Comparison of ENCODE assay signal across 8 cellular contexts in genomic region chr1:201559679-201560162, GRCh38. TPM values are rescaled to one million over a fixed set of nuclear protein-coding genes. Genes with fewer than 3 reads are reported as not detected.
DNase-seq lines count a peak whose midpoint lies in the region; ATAC-seq, FAIRE-seq and TF ChIP-seq lines count a peak whose summit lies in the region.

No MANE protein-coding gene starts in this region.

- 0 out of 4 replicates have a peak overlapping the region, but pooled peaks of 1 of the 2 experiments have one; percentile 18 for H3K4me2 ChIP-seq in H1 (ENCODE audit: insufficient read depth in 1 of 2, low read depth in 2 of 2, low read length in 2 of 2)

- DNase-seq in GM13977 (ENCODE audit: low spot score), result peak; percentile 83
- peak; percentile 77 for DNase-seq in NCI-H82 treated with DMSO at 0.1 percent for 48 hours (lab: John Stamatoyannopoulos, UW; ENCODE audit: unreplicated experiment)
- peak; percentile 77 for DNase-seq in activated CD8-positive, alpha-beta T cell treated with anti-CD3 and anti-CD28 coated beads, Interleukin-2, amount 10 ng/mL, durations not matched to agents 7 days and 5 days
- DNase-seq in H1 (ENCODE audit: low read depth in 1 of 2, low spot score in 2 of 2), result peak; percentile 72 to 88
- peak; percentile 78 to 84 (median 82) for DNase-seq in mucosa of descending colon
- peak; percentile 10 to 15 for DNase-seq in stimulated activated CD8-positive, alpha-beta memory T cell treated with anti-CD3 and anti-CD28 coated beads, Interleukin-4, amount 100 ng/mL, for 4 hours (ENCODE audit: low read depth in 2 of 2, low spot score in 1 of 2)

- peaks cover 0 to 8% (median 3%) of the 10 kb centered on the region in 4 experiments; a peak in 4 of 7 replicates for H3K4me1 ChIP-seq in H1 (replicated peaks in 1 of 4; ENCODE audit: control insufficient read depth in 3 of 4, insufficient read depth in 4 of 4, low read length in 3 of 4)
- peaks cover 4% of the 10 kb centered on the region for H3K4me1 ChIP-seq in mucosa of descending colon (ENCODE audit: low read depth)

- no peaks in the 10 kb centered on the region for H3K23me2 ChIP-seq in H1 (ENCODE audit: low read depth, low read length)

- H3K18ac ChIP-seq in H1 (ENCODE audit: extremely low read depth, low read length), result no peak overlapping the region; the same call in 1 of the 2 replicates

- H3K4me3 ChIP-seq in H1 (ENCODE audit: extremely low read depth in 1 of 4, insufficient read depth in 2 of 4, low read depth in 3 of 4, low read length in 4 of 4) (no peak overlapping the region), mucosa of descending colon (no peak overlapping the region)

- H3K56ac ChIP-seq in H1 (replicated peaks; ENCODE audit: insufficient read length, low read depth, low read length), result no peak overlapping the region

- H3K79me2 ChIP-seq in H1 (ENCODE audit: control insufficient read depth in 1 of 2, insufficient read depth in 2 of 2, low read length in 2 of 2), result no peaks in the 10 kb centered on the region

- 0 out of 2 replicates have a peak overlapping the region, but pooled peaks have one; percentile 66 for H4K8ac ChIP-seq in H1 (ENCODE audit: extremely low read depth, insufficient read depth, low read length)

- 0 out of 3 replicates have a peak, but pooled peaks of 1 of the 2 experiments have one; percentile 20 for TF ChIP-seq EP300 in H1 (IDR thresholded peaks at IDR 0.05; ENCODE audit: borderline replicate concordance in 1 of 2, low read depth in 2 of 2, low read length in 2 of 2)

- H4K5ac ChIP-seq in H1 (ENCODE audit: insufficient read length, low read depth, low read length), result no peak overlapping the region

- peak; percentile 100 for TF ChIP-seq RAD21 in H1 (IDR thresholded peaks at IDR 0.05 in 1 of 2, conservative IDR thresholded peaks at IDR 0.05 in 1 of 2; ENCODE audit: low read depth in 2 of 2, low read length in 2 of 2)

- H3K79me1 ChIP-seq in H1 (ENCODE audit: low read depth, low read length), result no peaks in the 10 kb centered on the region

- H3K23ac ChIP-seq in H1 (ENCODE audit: insufficient read length), result no peak overlapping the region

- intact Hi-C loops in mucosa of descending colon (cut with DNase I, micrococcal nuclease), result loop anchor here (2.0 to 5.0 kb wide), 3 partner anchors 143 to 233 kb away; no protein-coding TSS in a partner anchor

- no peak for TF ChIP-seq POLR2A in H1 (IDR thresholded peaks at IDR 0.05; ENCODE audit: control extremely low read depth in 1 of 2, low read depth in 2 of 2, low read length in 2 of 2)

- H2BK120ac ChIP-seq in H1 (replicated peaks; ENCODE audit: low read depth, low read length), result no peak overlapping the region

- no peaks in the 10 kb centered on the region for H3K36me3 ChIP-seq in H1 (ENCODE audit: control insufficient read depth in 2 of 4, insufficient read depth in 4 of 4, low read length in 3 of 4)
- H3K36me3 ChIP-seq in mucosa of descending colon (ENCODE audit: low read depth), result no peaks in the 10 kb centered on the region

- 0 out of 7 replicates have a peak, but pooled peaks cover 0 to 2% (median 0%) of the 10 kb centered on the region in 4 experiments for H3K27me3 ChIP-seq in H1 (replicated peaks in 1 of 4; ENCODE audit: control insufficient read depth in 3 of 4, extremely low read depth in 1 of 4, insufficient read depth in 3 of 4, low read length in 3 of 4)

- H4K20me1 ChIP-seq in H1 (replicated peaks in 1 of 2; ENCODE audit: control insufficient read depth in 1 of 2, insufficient read depth in 2 of 2, low read length in 2 of 2), result no peaks in the 10 kb centered on the region

- H3K9me3 Mint-ChIP-seq in activated CD8-positive, alpha-beta T cell treated with anti-CD3 and anti-CD28 coated beads, Interleukin-2, amount 10 ng/mL, durations not matched to agents 7 days and 5 days (ENCODE audit: insufficient read depth), result no peaks in the 10 kb centered on the region

- no peaks in the 10 kb centered on the region for H3K27me3 Mint-ChIP-seq in activated CD8-positive, alpha-beta T cell treated with anti-CD3 and anti-CD28 coated beads, Interleukin-2, amount 10 ng/mL, durations not matched to agents 7 days and 5 days (ENCODE audit: low read depth)

- H3K4me1 Mint-ChIP-seq in activated CD8-positive, alpha-beta T cell treated with anti-CD3 and anti-CD28 coated beads, Interleukin-2, amount 10 ng/mL, durations not matched to agents 7 days and 5 days (ENCODE audit: low read depth), result peaks cover 11% of the 10 kb centered on the region

- ATAC-seq in HG03354 (IDR thresholded peaks at IDR 0.05; ENCODE audit: poor library complexity, severe bottlenecking, unreplicated experiment), result peak; percentile 82
- ATAC-seq in activated CD8-positive, alpha-beta T cell treated with anti-CD3 and anti-CD28 coated beads, Interleukin-2, amount 10 ng/mL, durations not matched to agents 7 days and 5 days, result peak; percentile 90
- ATAC-seq in mucosa of descending colon, result peak; percentile 96

- POLR2A ChIA-PET in activated CD8-positive, alpha-beta T cell treated with anti-CD3 and anti-CD28 coated beads, Interleukin-2, amount 10 ng/mL, durations not matched to agents 7 days and 5 days (lab: Charles Lee), result no interaction called here
- POLR2A ChIA-PET in H1 (lab: Charles Lee; ENCODE audit: partially characterized antibody), result interaction anchor here (1.0 to 1.7 kb wide), 5 partner anchors 34 to 233 kb away, joined by 3 to 6 read pairs (median 3); no protein-coding TSS in a partner anchor

- H3K4ac ChIP-seq in H1 (replicated peaks; ENCODE audit: insufficient read length, low read depth, low read length), result no peak overlapping the region

- no peak overlapping the region for H3K4me3 Mint-ChIP-seq in activated CD8-positive, alpha-beta T cell treated with anti-CD3 and anti-CD28 coated beads, Interleukin-2, amount 10 ng/mL, durations not matched to agents 7 days and 5 days

- no peak overlapping the region for H3K9ac ChIP-seq in H1 (replicated peaks in 1 of 4; ENCODE audit: extremely low read depth in 1 of 4, low read depth in 3 of 4, low read length in 3 of 4)

- H3K36me3 Mint-ChIP-seq in activated CD8-positive, alpha-beta T cell treated with anti-CD3 and anti-CD28 coated beads, Interleukin-2, amount 10 ng/mL, durations not matched to agents 7 days and 5 days (ENCODE audit: low read depth), result no peaks in the 10 kb centered on the region

- CTCF ChIA-PET in activated CD8-positive, alpha-beta T cell treated with anti-CD3 and anti-CD28 coated beads, Interleukin-2, amount 10 ng/mL, durations not matched to agents 7 days and 5 days (lab: Charles Lee), result interaction anchor here (0.5 to 5.9 kb wide), 24 partner anchors 9 to 412 kb away, joined by 3 to 52 read pairs (median 4); no protein-coding TSS in a partner anchor
- CTCF ChIA-PET in H1 (lab: Charles Lee; ENCODE audit: partially characterized antibody), result interaction anchor here (0.6 to 22.6 kb wide), 55 partner anchors 9 to 281 kb away, joined by 3 to 499 read pairs (median 5); partner anchors contain the start of genes CSRP1 and NAV1

- no peak overlapping the region; the same call in 1 of the 2 replicates for H2BK15ac ChIP-seq in H1 (ENCODE audit: low read length)

- H4K91ac ChIP-seq in H1 (replicated peaks; ENCODE audit: insufficient read length, low read length), result no peak overlapping the region

- H2AK5ac ChIP-seq in H1 (ENCODE audit: low read depth, low read length), result no peak overlapping the region

- in situ Hi-C loops in GM13977 (cut with MboI; ENCODE audit: low pct_unique_long_range_greater_than_20kb, low sequenced_read_pairs, unreplicated experiment), result loop anchor here (10.0 kb wide), 2 partner anchors 145 to 245 kb away; no protein-coding TSS in a partner anchor

- H3K9me3 ChIP-seq in H1 (ENCODE audit: insufficient read depth in 2 of 2, low read depth in 1 of 2, low read length in 1 of 2) (no peaks in the 10 kb centered on the region), mucosa of descending colon (no peaks in the 10 kb centered on the region)

- H2BK20ac ChIP-seq in H1 (ENCODE audit: low read length), result no peak overlapping the region

- H2AFZ ChIP-seq in H1 (ENCODE audit: low read length), result peak overlapping the region; percentile 97

- H2BK12ac ChIP-seq in H1 (ENCODE audit: low read depth, low read length), result no peak overlapping the region

- WGBS in H1 (ENCODE audit: extremely low coverage in 1 of 2, insufficient coverage in 1 of 2, insufficient read length in 1 of 2, insufficient replicate concordance in 2 of 2, low coverage in 1 of 2, low lambda C conversion rate in 2 of 2, missing lambda C conversion rate in 1 of 2), 2 experiments, result 20% methylated on average over 13 of the region's 13 CpGs; no CpG with 5 or more reads in 1 of the 2 experiments

- peak; percentile 81 for FAIRE-seq in H1 (lab: Jason Lieb, UNC)

- H3K14ac ChIP-seq in H1 (ENCODE audit: insufficient read length), result no peak overlapping the region

- no peak overlapping the region for H3K27ac Mint-ChIP-seq in activated CD8-positive, alpha-beta T cell treated with anti-CD3 and anti-CD28 coated beads, Interleukin-2, amount 10 ng/mL, durations not matched to agents 7 days and 5 days

- H2BK5ac ChIP-seq in H1 (ENCODE audit: low read depth, low read length), result no peak overlapping the region

- H3K27ac ChIP-seq in 22Rv1 (no peak overlapping the region), H1 (ENCODE audit: low read depth, low read length) (no peak overlapping the region)

- TF ChIP-seq CTCF in 22Rv1 (IDR thresholded peaks at IDR 0.05), result peak; percentile 96
- peak; percentile 95 for TF ChIP-seq CTCF in GM13977 (IDR thresholded peaks at IDR 0.05; ENCODE audit: extremely low read depth, insufficient read depth, missing control alignments)
- TF ChIP-seq CTCF in H1 (IDR thresholded peaks at IDR 0.05; ENCODE audit: control extremely low read depth in 1 of 3, insufficient read depth in 1 of 3, low read depth in 1 of 3, low read length in 3 of 3), result peak; percentile 95 to 99 (median 98)
- TF ChIP-seq CTCF in mucosa of descending colon (IDR thresholded peaks at IDR 0.05), result peak; percentile 79

RNA-seq across cellular contexts. Expression of gene NAV1, which starts 20.8 kb away (rescaled TPM):
- 1 to 10 TPM; 1.1 to 1.9 TPM for total RNA-seq in activated CD8-positive, alpha-beta T cell treated with anti-CD3 and anti-CD28 coated beads, Interleukin-2, amount 10 ng/mL, durations not matched to agents 7 days and 5 days
- total RNA-seq in H1 (2021; fragmentation: NEBNext Ultra II Directional; extraction: Animal tissue kit (Norgen Biotek cat#: 25700)), result 42.7 and 43.6 TPM in 2 replicates
- polyA plus RNA-seq in H1 (2011; rRNA removed), result 9.9 and 12.2 TPM in 2 replicates
- 6.1 TPM for polyA plus RNA-seq in H1 (2011; cell fraction: cytosol; rRNA removed)
- 21.8 TPM for polyA plus RNA-seq in H1 (2011; cell fraction: nucleus; rRNA removed)
- 18.4 to 24.2 TPM (median 23.3 TPM) in 4 replicates for polyA plus RNA-seq in H1 (2012, experiment 1 of 2)
- 6.4 TPM for polyA plus RNA-seq in H1 (2012, experiment 2 of 2)
- 16.4 TPM for polyA plus RNA-seq in H1 (2013, experiment 1 of 2)
- 14.6 TPM for polyA plus RNA-seq in H1 (2013, experiment 2 of 2)
- 23.8 and 26.1 TPM in 2 replicates for polyA minus RNA-seq in H1 (2011; rRNA and poly(A)+ RNA removed)
- 24.7 TPM for polyA minus RNA-seq in H1 (2011; cell fraction: cytosol; rRNA and poly(A)+ RNA removed)
- 27.6 TPM for polyA minus RNA-seq in H1 (2011; cell fraction: nucleus; rRNA and poly(A)+ RNA removed)
- 10 to 100 TPM; 13.7 to 64.3 (median 16.7) TPM for total RNA-seq in mucosa of descending colon

RNA-seq across cellular contexts. Expression of gene CSRP1, which starts 52.8 kb away (rescaled TPM):
- 10 to 100 TPM; 78.7 to 80.9 TPM for total RNA-seq in activated CD8-positive, alpha-beta T cell treated with anti-CD3 and anti-CD28 coated beads, Interleukin-2, amount 10 ng/mL, durations not matched to agents 7 days and 5 days
- total RNA-seq in H1 (2021; fragmentation: NEBNext Ultra II Directional; extraction: Animal tissue kit (Norgen Biotek cat#: 25700)), result 22.3 and 24.1 TPM in 2 replicates
- 13.2 and 14.2 TPM in 2 replicates for polyA plus RNA-seq in H1 (2011; rRNA removed)
- 13.4 TPM for polyA plus RNA-seq in H1 (2011; cell fraction: cytosol; rRNA removed)
- polyA plus RNA-seq in H1 (2011; cell fraction: nucleus; rRNA removed), result 14.7 TPM
- 12.4 to 15.0 TPM (median 13.8 TPM) in 4 replicates for polyA plus RNA-seq in H1 (2012, experiment 1 of 2)
- polyA plus RNA-seq in H1 (2012, experiment 2 of 2), result 20.3 TPM
- polyA plus RNA-seq in H1 (2013, experiment 1 of 2), result 15.9 TPM
- polyA plus RNA-seq in H1 (2013, experiment 2 of 2), result 15.4 TPM
- polyA minus RNA-seq in H1 (2011; rRNA and poly(A)+ RNA removed), result 10.5 and 12.6 TPM in 2 replicates
- polyA minus RNA-seq in H1 (2011; cell fraction: cytosol; rRNA and poly(A)+ RNA removed), result 9.5 TPM
- 9.3 TPM for polyA minus RNA-seq in H1 (2011; cell fraction: nucleus; rRNA and poly(A)+ RNA removed)
- total RNA-seq in mucosa of descending colon, result 1,000 to 10,000 TPM in 1 of 3 donors, 100 to 1,000 TPM in 2; 150 to 1,587 (median 214) TPM

Comparison
In these comparisons a context has a peak if more than half of its experiments do, and no peak if none do; other contexts are left out.
1. DNase-seq: peak in every context shown above with its lines; median percentile 83 in GM13977; 82 in mucosa of descending colon; 80 in H1; 77 in NCI-H82 treated with DMSO at 0.1 percent for 48 hours; 77 in activated CD8-positive, alpha-beta T cell treated with anti-CD3 and anti-CD28 coated beads, Interleukin-2, amount 10 ng/mL, durations not matched to agents 7 days and 5 days; 12 in stimulated activated CD8-positive, alpha-beta memory T cell treated with anti-CD3 and anti-CD28 coated beads, Interleukin-4, amount 100 ng/mL, for 4 hours.
2. RNA of gene NAV1, which starts 20.8 kb away (total RNA-seq): 42.7 to 43.6 TPM in H1 and 13.7 to 64.3 TPM in mucosa of descending colon; 1.1 to 1.9 TPM in activated CD8-positive, alpha-beta T cell treated with anti-CD3 and anti-CD28 coated beads, Interleukin-2, amount 10 ng/mL, durations not matched to agents 7 days and 5 days; every median in the first group is over 4 times any median in the second.
3. Peak in every context shown above with its lines, with median percentiles within 50 percentile points of each other: CTCF ChIP-seq and ATAC-seq.